8 cellular contexts compared by ENCODE assay signal in the genomic region with DNA sequence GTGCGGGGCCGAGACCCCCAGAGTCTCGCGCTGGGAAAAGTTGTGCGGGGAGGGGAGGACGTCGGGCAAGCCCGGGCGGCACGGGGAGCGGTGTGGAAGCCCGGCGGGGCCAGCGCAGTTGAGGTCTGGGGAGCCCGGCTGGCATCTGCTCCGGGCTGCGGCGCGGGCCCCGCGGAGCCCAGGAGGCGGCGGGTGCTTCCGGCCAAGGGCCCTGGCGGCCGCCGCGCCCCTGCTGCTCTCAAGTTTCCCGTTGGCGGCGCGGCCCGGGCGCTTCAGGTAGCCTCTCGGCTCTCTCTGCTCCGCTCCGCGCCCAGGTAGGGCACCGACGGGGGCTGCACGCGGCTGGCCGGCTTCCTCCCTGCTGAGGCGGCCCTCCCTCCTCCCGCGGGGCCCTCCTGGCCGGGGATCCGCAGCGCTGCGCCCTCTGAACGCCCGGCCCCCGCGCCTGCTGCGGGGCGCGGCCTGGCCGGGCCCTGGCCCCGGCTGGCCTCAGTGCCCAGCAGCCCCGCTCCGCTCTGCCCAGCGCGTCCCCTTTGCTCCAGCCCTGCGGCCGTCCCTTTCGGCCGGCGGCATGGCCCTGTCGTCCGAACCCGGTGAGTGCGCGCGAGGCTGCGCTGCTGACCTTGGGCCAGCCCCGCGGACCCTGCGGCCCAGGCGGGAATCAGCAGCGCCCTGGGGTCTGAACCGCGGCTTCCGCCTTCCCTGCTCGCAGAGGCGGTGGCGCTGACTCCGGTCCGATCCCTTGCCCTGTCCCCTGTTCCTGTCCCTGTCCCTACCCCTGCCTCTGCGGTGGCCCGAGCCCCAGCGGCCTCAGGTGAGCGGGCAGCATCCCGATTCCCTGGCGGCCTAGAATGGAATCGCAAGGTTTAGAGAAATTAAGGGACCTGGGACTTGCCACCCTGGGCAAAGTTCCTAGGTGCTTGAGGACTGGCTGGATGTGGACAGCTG. TPM values are rescaled to one million over a fixed set of nuclear protein-coding genes. Genes with fewer than 3 reads are reported as not detected.
DNase-seq lines count a peak whose midpoint lies in the region; ATAC-seq and TF ChIP-seq lines count a peak whose summit lies in the region.

No MANE protein-coding gene starts in this region.

- H3K27ac Mint-ChIP-seq in activated CD4-positive, alpha-beta T cell treated with anti-CD3 and anti-CD28 coated beads for 36 hours: peak overlapping the region; percentile 88

- H3K4me3 ChIP-seq in HUES48 (ENCODE audit: low read depth, low read length): peak overlapping the region; percentile 81
- peak overlapping the region; percentile 65 for H3K4me3 ChIP-seq in coronary artery
- H3K4me3 ChIP-seq in liver (ENCODE audit: low read depth in 1 of 3, low read length in 3 of 3): peak overlapping the region; percentile 29 to 76 (median 59)

- H3K27ac ChIP-seq in HUES48 (ENCODE audit: low read depth, low read length) (no peak overlapping the region), coronary artery (no peak overlapping the region), liver (ENCODE audit: low read depth in 1 of 2, low read length in 2 of 2) (peak overlapping the region; percentile 65 to 72)

- H3K4me1 Mint-ChIP-seq in activated CD4-positive, alpha-beta T cell treated with anti-CD3 and anti-CD28 coated beads for 36 hours: peaks cover 55% of the 10 kb centered on the region

- H3K4me1 ChIP-seq in HUES48 (ENCODE audit: control insufficient read depth, insufficient read depth, low read length): peaks cover 12% of the 10 kb centered on the region; the same call in 1 of the 2 replicates
- peaks cover 0 to 9% (median 2%) of the 10 kb centered on the region in 4 donors for H3K4me1 ChIP-seq in liver (ENCODE audit: control insufficient read depth in 4 of 4, insufficient read depth in 4 of 4, low read length in 3 of 4)

- DNase-seq in DMS79 (lab: John Stamatoyannopoulos, UW) (peak; percentile 80), coronary artery (ENCODE audit: low spot score) (no peak), NCI-H82 treated with DMSO at 0.1 percent for 48 hours (lab: John Stamatoyannopoulos, UW; ENCODE audit: unreplicated experiment) (no peak)
- peak; percentile 72 for DNase-seq in activated CD4-positive, alpha-beta T cell treated with anti-CD3 and anti-CD28 coated beads for 36 hours
- DNase-seq in stimulated activated CD8-positive, alpha-beta memory T cell treated with anti-CD3 and anti-CD28 coated beads, Interleukin-4, amount 100 ng/mL, for 48 hours: peak; percentile 52
- no peak for DNase-seq in NK-92 treated with Interleukin-12 subunit alpha and Interleukin-12 subunit beta, amount 100 ng/mL, for 24 hours (lab: John Stamatoyannopoulos, UW)

- peaks cover 2% of the 10 kb centered on the region for H3K27me3 Mint-ChIP-seq in activated CD4-positive, alpha-beta T cell treated with anti-CD3 and anti-CD28 coated beads for 36 hours

- POLR2A ChIA-PET in activated CD4-positive, alpha-beta T cell treated with anti-CD3 and anti-CD28 coated beads for 36 hours (lab: Charles Lee): no interaction called here

- peaks cover 45% of the 10 kb centered on the region for H3K27me3 ChIP-seq in HUES48 (ENCODE audit: control insufficient read depth, insufficient read depth, low read length)
- no peaks in the 10 kb centered on the region for H3K27me3 ChIP-seq in liver (ENCODE audit: control insufficient read depth in 4 of 4, insufficient read depth in 4 of 4, low read length in 3 of 4)

- peak overlapping the region; percentile 80 for H3K4me3 Mint-ChIP-seq in activated CD4-positive, alpha-beta T cell treated with anti-CD3 and anti-CD28 coated beads for 36 hours

- H3K9ac ChIP-seq in HUES48 (ENCODE audit: low read depth, low read length) (peak overlapping the region; percentile 59), liver (ENCODE audit: low read depth in 1 of 2, low read length in 2 of 2) (peak overlapping the region in 1 of 2 donors; percentile 24)

- WGBS in liver: 4% methylated on average over 95 of the region's 95 CpGs

- no peaks in the 10 kb centered on the region for H3K36me3 Mint-ChIP-seq in activated CD4-positive, alpha-beta T cell treated with anti-CD3 and anti-CD28 coated beads for 36 hours (ENCODE audit: low read depth)

- TF ChIP-seq RAD21 in liver (IDR thresholded peaks at IDR 0.05): peak; percentile 31 to 64

- CTCF ChIA-PET in activated CD4-positive, alpha-beta T cell treated with anti-CD3 and anti-CD28 coated beads for 36 hours (lab: Charles Lee): interaction anchor here (0.6 to 1.7 kb wide), 8 partner anchors 9 to 304 kb away, joined by 3 to 7 read pairs (median 3); a partner anchor contains a TSS

- intact Hi-C loops in activated CD4-positive, alpha-beta T cell treated with anti-CD3 and anti-CD28 coated beads for 36 hours (cut with DNase I, micrococcal nuclease): loop anchor here (1.0 to 10.0 kb wide), 3 partner anchors 358 to 1766 kb away; a partner anchor contains a TSS

- ATAC-seq in activated CD4-positive, alpha-beta T cell treated with anti-CD3 and anti-CD28 coated beads for 36 hours: peak; percentile 48

- no peaks in the 10 kb centered on the region for H3K36me3 ChIP-seq in HUES48 (ENCODE audit: control insufficient read depth, insufficient read depth, low read length)
- no peaks in the 10 kb centered on the region for H3K36me3 ChIP-seq in liver (ENCODE audit: control insufficient read depth in 4 of 4, insufficient read depth in 3 of 4, low read depth in 1 of 4, low read length in 3 of 4)

- no peaks in the 10 kb centered on the region for H3K9me3 Mint-ChIP-seq in activated CD4-positive, alpha-beta T cell treated with anti-CD3 and anti-CD28 coated beads for 36 hours (ENCODE audit: low read depth)

- H3K9me3 ChIP-seq in HUES48 (ENCODE audit: control insufficient read depth, insufficient read depth, low read length): no peaks in the 10 kb centered on the region
- H3K9me3 ChIP-seq in liver (ENCODE audit: control insufficient read depth in 4 of 4, low read length in 3 of 4): no peaks in the 10 kb centered on the region

- TF ChIP-seq CTCF in coronary artery (IDR thresholded peaks at IDR 0.05) (no peak), liver (IDR thresholded peaks at IDR 0.05; ENCODE audit: low read depth, low read length, missing input control) (peak; percentile 65)

TF ChIP-seq in liver, 16 proteins besides CTCF, POLR2A, EP300 and RAD21:
- TF ChIP-seq FOXA1 (IDR thresholded peaks at IDR 0.05) (no peak), HNF4G (IDR thresholded peaks at IDR 0.05) (peak; percentile 39), YY1 (IDR thresholded peaks at IDR 0.05) (no peak), TAF1 (conservative IDR thresholded peaks at IDR 0.05) (peak; percentile 13), SP1 (IDR thresholded peaks at IDR 0.05) (peak; percentile 42), HNF4A (conservative IDR thresholded peaks at IDR 0.05) (peak; percentile 51 to 84), RXRA (IDR thresholded peaks at IDR 0.05) (peak in 1 of 2 donors; percentile 34)
- TF ChIP-seq, protein P1, sequence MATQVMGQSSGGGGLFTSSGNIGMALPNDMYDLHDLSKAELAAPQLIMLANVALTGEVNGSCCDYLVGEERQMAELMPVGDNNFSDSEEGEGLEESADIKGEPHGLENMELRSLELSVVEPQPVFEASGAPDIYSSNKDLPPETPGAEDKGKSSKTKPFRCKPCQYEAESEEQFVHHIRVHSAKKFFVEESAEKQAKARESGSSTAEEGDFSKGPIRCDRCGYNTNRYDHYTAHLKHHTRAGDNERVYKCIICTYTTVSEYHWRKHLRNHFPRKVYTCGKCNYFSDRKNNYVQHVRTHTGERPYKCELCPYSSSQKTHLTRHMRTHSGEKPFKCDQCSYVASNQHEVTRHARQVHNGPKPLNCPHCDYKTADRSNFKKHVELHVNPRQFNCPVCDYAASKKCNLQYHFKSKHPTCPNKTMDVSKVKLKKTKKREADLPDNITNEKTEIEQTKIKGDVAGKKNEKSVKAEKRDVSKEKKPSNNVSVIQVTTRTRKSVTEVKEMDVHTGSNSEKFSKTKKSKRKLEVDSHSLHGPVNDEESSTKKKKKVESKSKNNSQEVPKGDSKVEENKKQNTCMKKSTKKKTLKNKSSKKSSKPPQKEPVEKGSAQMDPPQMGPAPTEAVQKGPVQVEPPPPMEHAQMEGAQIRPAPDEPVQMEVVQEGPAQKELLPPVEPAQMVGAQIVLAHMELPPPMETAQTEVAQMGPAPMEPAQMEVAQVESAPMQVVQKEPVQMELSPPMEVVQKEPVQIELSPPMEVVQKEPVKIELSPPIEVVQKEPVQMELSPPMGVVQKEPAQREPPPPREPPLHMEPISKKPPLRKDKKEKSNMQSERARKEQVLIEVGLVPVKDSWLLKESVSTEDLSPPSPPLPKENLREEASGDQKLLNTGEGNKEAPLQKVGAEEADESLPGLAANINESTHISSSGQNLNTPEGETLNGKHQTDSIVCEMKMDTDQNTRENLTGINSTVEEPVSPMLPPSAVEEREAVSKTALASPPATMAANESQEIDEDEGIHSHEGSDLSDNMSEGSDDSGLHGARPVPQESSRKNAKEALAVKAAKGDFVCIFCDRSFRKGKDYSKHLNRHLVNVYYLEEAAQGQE (IDR thresholded peaks at IDR 0.05): no peak
- TF ChIP-seq, protein P2, sequence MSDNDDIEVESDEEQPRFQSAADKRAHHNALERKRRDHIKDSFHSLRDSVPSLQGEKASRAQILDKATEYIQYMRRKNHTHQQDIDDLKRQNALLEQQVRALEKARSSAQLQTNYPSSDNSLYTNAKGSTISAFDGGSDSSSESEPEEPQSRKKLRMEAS (IDR thresholded peaks at IDR 0.05): no peak

RNA-seq across cellular contexts. Expression of a gene that starts 4.3 kb away (rescaled TPM):
- 10 to 100 TPM; 26.3 to 27.1 TPM for total RNA-seq in activated CD4-positive, alpha-beta T cell treated with anti-CD3 and anti-CD28 coated beads for 36 hours
- 1 to 10 TPM; 1.3 to 7.4 TPM for total RNA-seq in liver
- under 1 TPM; 0.40 to 0.89 TPM for polyA plus RNA-seq in liver

Comparison
In these comparisons a context has a peak if more than half of its experiments do, and no peak if none do; other contexts are left out.
1. DNase-seq: peak in DMS79 (single experiment), activated CD4-positive, alpha-beta T cell treated with anti-CD3 and anti-CD28 coated beads for 36 hours (single experiment) and stimulated activated CD8-positive, alpha-beta memory T cell treated with anti-CD3 and anti-CD28 coated beads, Interleukin-4, amount 100 ng/mL, for 48 hours (single experiment); none in coronary artery (single experiment), NCI-H82 treated with DMSO at 0.1 percent for 48 hours (single experiment) and NK-92 treated with Interleukin-12 subunit alpha and Interleukin-12 subunit beta, amount 100 ng/mL, for 24 hours (single experiment).
2. H3K27ac ChIP-seq: peak in liver (2 of 2); none in HUES48 (single experiment) and coronary artery (0 of 2).
3. Peak in every context shown above with its lines, with median percentiles within 50 percentile points of each other: H3K4me3 ChIP-seq.